In genomic region chr7:93231264-93231663, GRCh38 we compare ENCODE assay signal across 8 cellular contexts. TPM values are rescaled to one million over a fixed set of nuclear protein-coding genes. Genes with fewer than 3 reads are reported as not detected.
DNase-seq lines count a peak whose midpoint lies in the region; ATAC-seq, FAIRE-seq and TF ChIP-seq lines count a peak whose summit lies in the region.

No MANE protein-coding gene starts in this region.

- no peak overlapping the region for H2BK12ac ChIP-seq in H1 (ENCODE audit: low read depth, low read length)

- WGBS in H1 (ENCODE audit: extremely low coverage in 1 of 2, insufficient coverage in 1 of 2, insufficient read length in 1 of 2, insufficient replicate concordance in 2 of 2, low coverage in 1 of 2, low lambda C conversion rate in 2 of 2, missing lambda C conversion rate in 1 of 2), 2 experiments, result 68% methylated on average over 5 of the region's 5 CpGs; no CpG with 5 or more reads in 1 of the 2 experiments

- H3K4me3 ChIP-seq in DND-41 (ENCODE audit: low read depth in 1 of 2, low read length in 2 of 2), result peak overlapping the region; percentile 53 to 74; a peak in 3 of 4 replicates
- peak overlapping the region; percentile 85 for H3K4me3 ChIP-seq in NT2/D1 (ENCODE audit: insufficient read length, low read depth)
- H3K4me3 ChIP-seq in H1 (ENCODE audit: extremely low read depth in 1 of 4, insufficient read depth in 2 of 4, low read depth in 3 of 4, low read length in 4 of 4), result peak overlapping the region; percentile 84 to 96 (median 95)
- H3K4me3 ChIP-seq in osteoblast (ENCODE audit: insufficient read depth, low read length), result peak overlapping the region; percentile 87

- CTCF ChIA-PET in H1 (lab: Charles Lee; ENCODE audit: partially characterized antibody), result interaction anchor here (1.1 to 1.3 kb wide), 5 partner anchors 15 to 139 kb away, joined by 3 to 5 read pairs (median 3); no protein-coding TSS in a partner anchor

- no peak for TF ChIP-seq CTCF in DND-41 (IDR thresholded peaks at IDR 0.05; ENCODE audit: borderline replicate concordance, extremely low read depth, low read length, poor library complexity, severe bottlenecking)
- TF ChIP-seq CTCF in H1 (IDR thresholded peaks at IDR 0.05; ENCODE audit: control extremely low read depth in 1 of 3, insufficient read depth in 1 of 3, low read depth in 1 of 3, low read length in 3 of 3), result no peak
- no peak for TF ChIP-seq CTCF in osteoblast (IDR thresholded peaks at IDR 0.05; ENCODE audit: extremely low read depth, low read depth, low read length)
- no peak for TF ChIP-seq CTCF in GM13977 (IDR thresholded peaks at IDR 0.05; ENCODE audit: extremely low read depth, insufficient read depth, missing control alignments)

- no peak overlapping the region for H3K23ac ChIP-seq in H1 (ENCODE audit: insufficient read length)

- H3K23me2 ChIP-seq in H1 (ENCODE audit: low read depth, low read length), result peaks cover 4% of the 10 kb centered on the region; the same call in 1 of the 2 replicates

- POLR2A ChIA-PET in H1 (lab: Charles Lee; ENCODE audit: partially characterized antibody), result interaction anchor here (1.0 kb wide), 1 partner anchor 14 kb away, joined by 3 read pairs; no protein-coding TSS in a partner anchor

- H3K79me1 ChIP-seq in H1 (ENCODE audit: low read depth, low read length), result no peaks in the 10 kb centered on the region; the same call in 1 of the 2 replicates

- in situ Hi-C loops in GM13977 (cut with MboI; ENCODE audit: low pct_unique_long_range_greater_than_20kb, low sequenced_read_pairs, unreplicated experiment), result loop anchor here (10.0 kb wide), 1 partner anchor 136 kb away; no protein-coding TSS in a partner anchor

- H3K18ac ChIP-seq in H1 (ENCODE audit: extremely low read depth, low read length), result no peak overlapping the region

- H4K91ac ChIP-seq in H1 (replicated peaks; ENCODE audit: insufficient read length, low read length), result no peak overlapping the region

- no peak overlapping the region for H3K14ac ChIP-seq in H1 (ENCODE audit: insufficient read length)

- no peak for TF ChIP-seq POLR2A in H1 (IDR thresholded peaks at IDR 0.05; ENCODE audit: control extremely low read depth in 1 of 2, low read depth in 2 of 2, low read length in 2 of 2)

- no peak overlapping the region for H3K4ac ChIP-seq in H1 (replicated peaks; ENCODE audit: insufficient read length, low read depth, low read length)

- H3K79me2 ChIP-seq in DND-41 (ENCODE audit: insufficient read depth, low read length), result peaks cover 34% of the 10 kb centered on the region
- peaks cover 0 to 21% of the 10 kb centered on the region in 2 experiments; a peak in 2 of 4 replicates for H3K79me2 ChIP-seq in H1 (ENCODE audit: control insufficient read depth in 1 of 2, insufficient read depth in 2 of 2, low read length in 2 of 2)
- H3K79me2 ChIP-seq in osteoblast (ENCODE audit: insufficient read depth, low read length), result peaks cover 36% of the 10 kb centered on the region

- H3K4me1 ChIP-seq in DND-41 (ENCODE audit: insufficient read depth, low read length) (peaks cover 32% of the 10 kb centered on the region), NT2/D1 (ENCODE audit: insufficient read depth, insufficient read length) (no peaks in the 10 kb centered on the region), H1 (replicated peaks in 1 of 4; ENCODE audit: control insufficient read depth in 3 of 4, insufficient read depth in 4 of 4, low read length in 3 of 4) (peaks cover 0 to 3% (median 0%) of the 10 kb centered on the region in 4 experiments; a peak in 1 of 7 replicates), osteoblast (ENCODE audit: insufficient read depth, low read length) (peaks cover 13% of the 10 kb centered on the region)

- H4K20me1 ChIP-seq in DND-41 (ENCODE audit: insufficient read depth, low read length) (no peaks in the 10 kb centered on the region), H1 (replicated peaks in 1 of 2; ENCODE audit: control insufficient read depth in 1 of 2, insufficient read depth in 2 of 2, low read length in 2 of 2) (no peaks in the 10 kb centered on the region), osteoblast (ENCODE audit: insufficient read depth, low read length) (no peaks in the 10 kb centered on the region)

- no peak for DNase-seq in DND-41
- no peak for DNase-seq in NT2/D1 (ENCODE audit: low read depth, low spot score)
- no peak for DNase-seq in H1 (ENCODE audit: low read depth in 1 of 2, low spot score in 2 of 2)
- DNase-seq in osteoblast (ENCODE audit: insufficient read length, low spot score, missing footprints), result no peak
- no peak for DNase-seq in GM19238 (ENCODE audit: insufficient read length, low spot score)
- DNase-seq in GM13977 (ENCODE audit: low spot score), result no peak

- H3K9ac ChIP-seq in DND-41 (ENCODE audit: low read depth, low read length) (peak overlapping the region; percentile 63), NT2/D1 (ENCODE audit: insufficient read length, low read depth) (no peak overlapping the region), H1 (replicated peaks in 1 of 4; ENCODE audit: extremely low read depth in 1 of 4, low read depth in 3 of 4, low read length in 3 of 4) (no peak overlapping the region; a peak in 1 of 7 replicates)

- H2BK5ac ChIP-seq in H1 (ENCODE audit: low read depth, low read length), result no peak overlapping the region

- no peak for TF ChIP-seq EP300 in H1 (IDR thresholded peaks at IDR 0.05; ENCODE audit: borderline replicate concordance in 1 of 2, low read depth in 2 of 2, low read length in 2 of 2)

- H2BK15ac ChIP-seq in H1 (ENCODE audit: low read length), result no peak overlapping the region

- peak overlapping the region; percentile 78; the same call in 1 of the 2 replicates for H3K27ac ChIP-seq in DND-41 (ENCODE audit: low read length)
- H3K27ac ChIP-seq in H1 (ENCODE audit: low read depth, low read length), result no peak overlapping the region
- H3K27ac ChIP-seq in osteoblast (ENCODE audit: low read depth, low read length), result no peak overlapping the region

- H3K27me3 ChIP-seq in DND-41 (ENCODE audit: insufficient read depth, low read length, poor library complexity) (peaks cover 2% of the 10 kb centered on the region), NT2/D1 (ENCODE audit: insufficient read depth, insufficient read length) (no peaks in the 10 kb centered on the region), H1 (replicated peaks in 1 of 4; ENCODE audit: control insufficient read depth in 3 of 4, extremely low read depth in 1 of 4, insufficient read depth in 3 of 4, low read length in 3 of 4) (no peaks in the 10 kb centered on the region), osteoblast (ENCODE audit: insufficient read depth, low read length) (peaks cover 2% of the 10 kb centered on the region)

- H2BK120ac ChIP-seq in H1 (replicated peaks; ENCODE audit: low read depth, low read length), result no peak overlapping the region

- TF ChIP-seq RAD21 in H1 (IDR thresholded peaks at IDR 0.05 in 1 of 2, conservative IDR thresholded peaks at IDR 0.05 in 1 of 2; ENCODE audit: low read depth in 2 of 2, low read length in 2 of 2), result no peak

- H3K36me3 ChIP-seq in DND-41 (ENCODE audit: insufficient read depth, low read length) (no peaks in the 10 kb centered on the region), NT2/D1 (ENCODE audit: insufficient read depth, insufficient read length, low read length) (no peaks in the 10 kb centered on the region), H1 (ENCODE audit: control insufficient read depth in 2 of 4, insufficient read depth in 4 of 4, low read length in 3 of 4) (no peaks in the 10 kb centered on the region), osteoblast (ENCODE audit: insufficient read depth, low read length) (no peaks in the 10 kb centered on the region)

- H2BK20ac ChIP-seq in H1 (ENCODE audit: low read length), result no peak overlapping the region

- H2AFZ ChIP-seq in DND-41 (ENCODE audit: low read depth, low read length), result peak overlapping the region; percentile 99
- H2AFZ ChIP-seq in H1 (ENCODE audit: low read length), result peak overlapping the region; percentile 90
- peak overlapping the region; percentile 98 for H2AFZ ChIP-seq in osteoblast (ENCODE audit: low read length)

- no peak overlapping the region for H3K56ac ChIP-seq in H1 (replicated peaks; ENCODE audit: insufficient read length, low read depth, low read length)

- H3K4me2 ChIP-seq in DND-41 (ENCODE audit: insufficient read depth, low read length) (peak overlapping the region; percentile 79), H1 (ENCODE audit: insufficient read depth in 1 of 2, low read depth in 2 of 2, low read length in 2 of 2) (peak overlapping the region; percentile 62 to 99), osteoblast (ENCODE audit: insufficient read depth, low read length) (peak overlapping the region; percentile 98)

- no peak overlapping the region for H4K5ac ChIP-seq in H1 (ENCODE audit: insufficient read length, low read depth, low read length)

- no peak overlapping the region for H4K8ac ChIP-seq in H1 (ENCODE audit: extremely low read depth, insufficient read depth, low read length)

- H3K9me3 ChIP-seq in DND-41 (ENCODE audit: insufficient read depth, low read length, severe bottlenecking) (no peaks in the 10 kb centered on the region), NT2/D1 (ENCODE audit: insufficient read depth, low read length) (no peaks in the 10 kb centered on the region), H1 (ENCODE audit: insufficient read depth in 2 of 2, low read depth in 1 of 2, low read length in 1 of 2) (no peaks in the 10 kb centered on the region), osteoblast (ENCODE audit: low read depth, low read length) (no peaks in the 10 kb centered on the region)

- no peak overlapping the region for H2AK5ac ChIP-seq in H1 (ENCODE audit: low read depth, low read length)

- FAIRE-seq in H1 (lab: Jason Lieb, UNC), result no peak

- no peak for ATAC-seq in DND-41 (ENCODE audit: insufficient read depth, low read depth)
- ATAC-seq in HG03378 (IDR thresholded peaks at IDR 0.05; ENCODE audit: unreplicated experiment), result no peak
- no peak for ATAC-seq in HG02610 (IDR thresholded peaks at IDR 0.05; ENCODE audit: unreplicated experiment)

RNA-seq across cellular contexts. Expression of gene VPS50, which starts 0.9 kb away (rescaled TPM):
- 8.8 and 9.3 TPM in 2 replicates for total RNA-seq in H1 (2021; fragmentation: NEBNext Ultra II Directional; extraction: Animal tissue kit (Norgen Biotek cat#: 25700))
- polyA plus RNA-seq in H1 (2011; rRNA removed), result 1.9 and 3.7 TPM in 2 replicates
- 4.2 TPM for polyA plus RNA-seq in H1 (2011; cell fraction: cytosol; rRNA removed)
- polyA plus RNA-seq in H1 (2011; cell fraction: nucleus; rRNA removed), result 5.9 TPM
- 3.6 to 7.2 TPM (median 4.5 TPM) in 4 replicates for polyA plus RNA-seq in H1 (2012, experiment 1 of 2)
- 0.31 TPM for polyA plus RNA-seq in H1 (2012, experiment 2 of 2)
- polyA plus RNA-seq in H1 (2013, experiment 1 of 2), result 4.7 TPM
- polyA plus RNA-seq in H1 (2013, experiment 2 of 2), result 4.5 TPM
- polyA minus RNA-seq in H1 (2011; rRNA and poly(A)+ RNA removed), result 18.1 and 39.1 TPM in 2 replicates
- 9.3 TPM for polyA minus RNA-seq in H1 (2011; cell fraction: cytosol; rRNA and poly(A)+ RNA removed)
- 43.2 TPM for polyA minus RNA-seq in H1 (2011; cell fraction: nucleus; rRNA and poly(A)+ RNA removed)
- 34.4 and 40.4 TPM in 2 replicates for total RNA-seq in osteoblast

RNA-seq across cellular contexts. Expression of gene HEPACAM2, which starts 5.0 kb away (rescaled TPM):
- not detected in 2 replicates for total RNA-seq in H1 (2021; fragmentation: NEBNext Ultra II Directional; extraction: Animal tissue kit (Norgen Biotek cat#: 25700))
- not detected in 2 replicates for polyA plus RNA-seq in H1 (2011; rRNA removed)
- not detected for polyA plus RNA-seq in H1 (2011; cell fraction: cytosol; rRNA removed)
- polyA plus RNA-seq in H1 (2011; cell fraction: nucleus; rRNA removed), result not detected
- polyA plus RNA-seq in H1 (2012, experiment 1 of 2), result not detected in 4 replicates
- polyA plus RNA-seq in H1 (2012, experiment 2 of 2), result not detected
- not detected for polyA plus RNA-seq in H1 (2013, experiment 1 of 2)
- polyA plus RNA-seq in H1 (2013, experiment 2 of 2), result not detected
- polyA minus RNA-seq in H1 (2011; rRNA and poly(A)+ RNA removed), result not detected in 2 replicates
- polyA minus RNA-seq in H1 (2011; cell fraction: cytosol; rRNA and poly(A)+ RNA removed), result not detected
- polyA minus RNA-seq in H1 (2011; cell fraction: nucleus; rRNA and poly(A)+ RNA removed), result not detected
- under 0.01 TPM in 1 of 2 replicates, not detected in the other for total RNA-seq in osteoblast
